In the genomic region with DNA sequence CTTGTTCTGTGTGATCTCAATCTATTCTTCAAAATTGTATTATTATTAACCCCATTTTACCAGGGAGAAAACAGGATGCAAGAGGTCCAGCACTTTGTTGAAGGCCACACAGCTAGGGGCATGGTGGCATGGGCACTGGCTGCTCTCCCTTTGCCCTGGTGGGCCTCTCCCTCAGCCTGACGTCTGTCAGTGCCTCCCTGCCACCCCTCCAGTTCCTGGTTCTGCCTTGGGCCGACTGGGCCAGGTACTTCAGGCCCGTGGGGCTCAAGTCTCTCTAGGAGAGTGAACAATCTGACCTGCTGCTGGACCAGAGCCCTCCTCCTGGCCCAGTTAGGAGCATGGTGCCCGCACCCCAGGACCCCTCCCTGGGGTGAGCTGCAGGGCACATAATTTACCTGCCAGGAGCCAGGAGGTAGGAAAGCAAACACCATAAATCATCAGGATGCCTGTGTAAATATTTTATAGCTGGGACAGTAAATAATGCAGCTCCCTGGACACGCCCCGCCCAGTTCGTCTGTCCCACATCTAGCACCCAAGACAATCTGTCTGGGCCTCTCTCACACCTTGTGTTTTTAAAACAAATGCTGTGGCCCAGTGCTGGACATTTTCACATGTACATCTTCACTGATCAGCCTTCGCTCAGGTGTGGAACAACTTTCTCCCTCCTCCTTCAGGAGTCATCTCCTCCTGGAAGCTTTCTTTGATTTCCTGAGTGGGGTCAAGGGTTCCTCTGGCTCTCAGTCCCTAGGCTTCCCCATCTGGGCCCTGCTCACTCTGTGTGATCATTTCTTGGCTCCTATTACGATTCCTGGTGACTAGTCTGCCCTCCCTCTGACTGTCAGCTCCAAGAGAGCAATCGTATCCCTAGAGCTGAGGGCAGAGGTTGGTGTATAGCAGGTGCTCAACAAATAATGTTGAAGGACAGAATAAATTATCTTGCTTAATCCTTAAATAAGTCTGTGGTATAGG, we compare ENCODE assay signal across 20 cellular contexts. TPM values are rescaled to one million over a fixed set of nuclear protein-coding genes. Genes with fewer than 3 reads are reported as not detected.
A peak's percentile ranks its signal among the peaks of the same experiment; 100 is the strongest.
DNase-seq lines count a peak whose midpoint lies in the region; ATAC-seq, FAIRE-seq and TF ChIP-seq lines count a peak whose summit lies in the region.
"Had no signal": no experiment of that assay in that cellular context is flagged by ENCODE, and none has a peak within 500 bp of the region (broad histone marks: within the 10 kb centered on the region; RNA-seq: fewer than 3 reads in every experiment).

No MANE protein-coding gene starts in this region.

- BruUV-seq in Caco-2 (replicated peaks; lab: Mats Ljungman, UMichigan): no TSS peak

- peaks cover 16% of the 10 kb centered on the region for H3K4me1 ChIP-seq in Caco-2
- H3K4me1 ChIP-seq in colonic mucosa: peaks cover 30% of the 10 kb centered on the region
- peaks cover 24 to 43% (median 37%) of the 10 kb centered on the region in 3 donors for H3K4me1 ChIP-seq in pancreas
- peaks cover 10% of the 10 kb centered on the region for H3K4me1 ChIP-seq in left ventricle myocardium inferior
- H3K4me1 ChIP-seq in ascending aorta: peaks cover 5 to 11% of the 10 kb centered on the region in 2 donors
- H3K4me1 ChIP-seq: foreskin keratinocyte had no signal

- H3K27ac ChIP-seq in colonic mucosa: peak overlapping the region; percentile 67
- H3K27ac ChIP-seq in pancreas: peak overlapping the region; percentile 44 to 69 (median 56)
- no peak overlapping the region for H3K27ac ChIP-seq in left ventricle myocardium inferior (replicated peaks)
- no peak overlapping the region for H3K27ac ChIP-seq in ascending aorta
- H3K27ac ChIP-seq: foreskin keratinocyte had no signal

- no peaks in the 10 kb centered on the region for H3K9me3 Mint-ChIP-seq in Caco-2 (ENCODE audit: unreplicated experiment)
- H3K9me3 Mint-ChIP-seq: naive B cell had no signal

- CTCF ChIA-PET in Caco-2 (lab: Charles Lee): interaction anchor here (1.4 to 1.5 kb wide), 2 partner anchors 14 to 35 kb away, joined by 3 to 4 read pairs; no protein-coding TSS in a partner anchor

- H3K36me3 Mint-ChIP-seq in Caco-2 (ENCODE audit: insufficient read depth, unreplicated experiment): no peaks in the 10 kb centered on the region
- H3K36me3 Mint-ChIP-seq: naive B cell had no signal

- peaks cover 22% of the 10 kb centered on the region for H3K4me1 Mint-ChIP-seq in Caco-2 (ENCODE audit: low read depth, unreplicated experiment)
- H3K4me1 Mint-ChIP-seq: naive B cell had no signal

- H3K27me3 ChIP-seq in Caco-2 (replicated peaks; ENCODE audit: control insufficient read depth, insufficient read depth, low read length) (no peaks in the 10 kb centered on the region), colonic mucosa (no peaks in the 10 kb centered on the region), pancreas (no peaks in the 10 kb centered on the region), left ventricle myocardium inferior (ENCODE audit: low read depth) (no peaks in the 10 kb centered on the region), ascending aorta (no peaks in the 10 kb centered on the region)
- H3K27me3 ChIP-seq: foreskin keratinocyte had no signal

- H3K27me3 Mint-ChIP-seq in Caco-2 (ENCODE audit: insufficient read depth, unreplicated experiment): no peaks in the 10 kb centered on the region
- H3K27me3 Mint-ChIP-seq: naive B cell had no signal

- no peak for FAIRE-seq in pancreas (lab: Jason Lieb, UNC)
- FAIRE-seq: colon, D721Med, H54, HepG2 had no signal

- TF ChIP-seq CTCF in Caco-2 (IDR thresholded peaks at IDR 0.05; ENCODE audit: insufficient read depth in 1 of 2, low read depth in 1 of 2, low read length in 1 of 2, severe bottlenecking in 1 of 2, unreplicated experiment in 1 of 2): no peak
- TF ChIP-seq CTCF in colonic mucosa (IDR thresholded peaks at IDR 0.05): no peak
- no peak for TF ChIP-seq CTCF in pancreas (IDR thresholded peaks at IDR 0.05)
- no peak for TF ChIP-seq CTCF in left ventricle myocardium inferior (IDR thresholded peaks at IDR 0.05; ENCODE audit: borderline replicate concordance)
- no peak for TF ChIP-seq CTCF in ascending aorta (IDR thresholded peaks at IDR 0.05)

- DNase-seq in Caco-2 (peak; percentile 43 to 65), LoVo (ENCODE audit: low spot score) (peak; percentile 73), colonic mucosa (peak; percentile 83), pancreas (peak in 5 of 6 donors; percentile 56 to 76 (median 66)), left ventricle myocardium inferior (no peak), NCI-H2227 (lab: John Stamatoyannopoulos, UW; ENCODE audit: unreplicated experiment) (no peak), ascending aorta (ENCODE audit: low spot score in 2 of 2) (no peak)
- DNase-seq: activated CD4-positive, alpha-beta T cell treated with anti-CD3 and anti-CD28 coated beads for 48 hours; activated CD8-positive, alpha-beta memory T cell treated with anti-CD3 and anti-CD28 coated beads, Interleukin-2, amount 50 U/mL, for 48 hours; activated naive CD4-positive, alpha-beta T cell; foreskin keratinocyte; left ventricle myocardium superior; MV-4-11; naive B cell; SHP77 treated with DMSO at 0.1 percent for 48 hours had no signal

- no peaks in the 10 kb centered on the region for H3K36me3 ChIP-seq in Caco-2 (ENCODE audit: control insufficient read depth, insufficient read depth, low read length)
- no peaks in the 10 kb centered on the region for H3K36me3 ChIP-seq in colonic mucosa
- H3K36me3 ChIP-seq in pancreas: no peaks in the 10 kb centered on the region
- H3K36me3 ChIP-seq in left ventricle myocardium inferior: no peaks in the 10 kb centered on the region
- H3K36me3 ChIP-seq in ascending aorta: no peaks in the 10 kb centered on the region

- ATAC-seq in pancreas (peak; percentile 49 to 77 (median 68)), GM18511 (IDR thresholded peaks at IDR 0.05; ENCODE audit: unreplicated experiment) (no peak)
- ATAC-seq: foreskin keratinocyte, HepG2, left ventricle myocardium superior had no signal

- peak overlapping the region; percentile 12 for H3K27ac Mint-ChIP-seq in Caco-2 (ENCODE audit: unreplicated experiment)

- intact Hi-C loops in Caco-2 (cut with micrococcal nuclease; ENCODE audit: unreplicated experiment): no loop called here
- intact Hi-C loops in colonic mucosa (cut with DNase I): no loop called here
- intact Hi-C loops in pancreas (cut with DNase I): no loop called here
- intact Hi-C loops in left ventricle myocardium inferior (cut with micrococcal nuclease): no loop called here
- intact Hi-C loops in ascending aorta (cut with DNase I): no loop called here

- H3K4me3 Mint-ChIP-seq in Caco-2 (ENCODE audit: unreplicated experiment): no peak overlapping the region
- H3K4me3 Mint-ChIP-seq: naive B cell had no signal

- H3K4me3 ChIP-seq in Caco-2 (ENCODE audit: low read depth, low read length) (no peak overlapping the region), colonic mucosa (no peak overlapping the region), pancreas (no peak overlapping the region), left ventricle myocardium inferior (no peak overlapping the region), ascending aorta (no peak overlapping the region)

- H3K9me3 ChIP-seq in Caco-2 (no peaks in the 10 kb centered on the region), colonic mucosa (no peaks in the 10 kb centered on the region), pancreas (no peaks in the 10 kb centered on the region), left ventricle myocardium inferior (replicated peaks) (no peaks in the 10 kb centered on the region), ascending aorta (no peaks in the 10 kb centered on the region)

- WGBS in pancreas, 2 donors: 26 to 36% methylated on average over 10 of the region's 10 CpGs

- POLR2A ChIA-PET in Caco-2 (lab: Charles Lee): interaction anchor here (0.8 kb wide), 1 partner anchor 14 kb away, joined by 3 read pairs; no protein-coding TSS in a partner anchor

- H3K9ac ChIP-seq in colonic mucosa (ENCODE audit: low read depth in 2 of 2, low read length in 2 of 2): peak overlapping the region in 1 of 2 donors; percentile 19

RNA-seq across cellular contexts. Expression of gene RFT1, which starts 15.2 kb away (rescaled TPM):
- total RNA-seq in Caco-2 (2022) (33.1 and 35.7 TPM in 2 replicates), colonic mucosa (10 to 100 TPM; 15.3 to 30.4 TPM), pancreas (10 to 100 TPM; 10.4 to 20.4 (median 17.8) TPM), left ventricle myocardium inferior (9.4 TPM), ascending aorta (12.1 TPM)
- polyA plus RNA-seq in pancreas: 1 to 10 TPM; 6.9 TPM

RNA-seq across cellular contexts. Expression of gene PRKCD, which starts 15.6 kb away (rescaled TPM):
- 30.9 and 31.5 TPM in 2 replicates for total RNA-seq in Caco-2 (2022)
- 10 to 100 TPM; 58.9 to 75.0 TPM for total RNA-seq in colonic mucosa
- total RNA-seq in pancreas: 10 to 100 TPM; 10.7 to 32.5 (median 14.6) TPM
- polyA plus RNA-seq in pancreas: 10 to 100 TPM; 13.4 to 22.6 TPM
- 13.6 TPM for total RNA-seq in left ventricle myocardium inferior
- 36.3 TPM for total RNA-seq in ascending aorta

Comparison
In these comparisons a context has a peak if more than half of its experiments do, and no peak if none do; other contexts are left out.
1. DNase-seq: peak in Caco-2 (2 of 2), LoVo (single experiment), colonic mucosa (single experiment) and pancreas (5 of 6); none in left ventricle myocardium inferior (single experiment), NCI-H2227 (single experiment) and ascending aorta (0 of 2).
2. H3K27ac ChIP-seq: peak in colonic mucosa (single experiment) and pancreas (4 of 4); none in left ventricle myocardium inferior (single experiment) and ascending aorta (0 of 2).